25 cellular contexts compared by ENCODE assay signal in the genomic region with DNA sequence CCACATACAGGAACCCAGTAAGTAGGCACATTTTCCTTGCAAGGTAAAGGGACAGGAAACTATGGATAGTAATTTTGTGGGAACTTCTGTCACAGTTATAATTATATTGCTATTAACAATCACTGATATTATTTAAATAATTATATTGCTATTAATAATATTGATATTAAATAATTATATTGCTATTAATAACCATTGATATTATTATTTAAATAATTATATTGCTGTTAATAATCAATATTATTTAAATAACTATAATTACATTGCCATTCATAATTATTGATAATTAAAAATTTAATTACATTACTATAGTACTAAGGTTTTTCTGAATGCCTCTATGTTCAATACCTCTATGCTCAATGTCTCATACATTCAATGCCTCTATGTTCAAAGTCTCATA.
DNase-seq lines count a peak whose midpoint lies in the region; ATAC-seq, FAIRE-seq and TF ChIP-seq lines count a peak whose summit lies in the region.
"Had no signal": no experiment of that assay in that cellular context is flagged by ENCODE, and none has a peak within 500 bp of the region (broad histone marks: within the 10 kb centered on the region; RNA-seq: fewer than 3 reads in every experiment).

No MANE protein-coding gene starts in this region.

- no peak overlapping the region for H3K4me3 ChIP-seq in small intestine (ENCODE audit: low read depth in 1 of 2, low read length in 2 of 2)
- H3K4me3 ChIP-seq in naive thymus-derived CD4-positive, alpha-beta T cell (ENCODE audit: low read length) = no peak overlapping the region
- H3K4me3 ChIP-seq: A549; BLaER1 treated with 17β-estradiol and CSF1 and Interleukin-3, amounts not matched to agents 10 nM and 100 nM; GM23248 had no signal

- intact Hi-C loops in naive thymus-derived CD4-positive, alpha-beta T cell (cut with micrococcal nuclease) = no loop called here

- no peaks in the 10 kb centered on the region for H3K27me3 Mint-ChIP-seq in WTC11 (ENCODE audit: low read depth)
- peaks cover 5 to 31% (median 19%) of the 10 kb centered on the region in 5 donors for H3K27me3 Mint-ChIP-seq in naive thymus-derived CD4-positive, alpha-beta T cell

- no peak overlapping the region for H3K4me3 Mint-ChIP-seq in WTC11
- no peak overlapping the region for H3K4me3 Mint-ChIP-seq in naive thymus-derived CD4-positive, alpha-beta T cell
- H3K4me3 Mint-ChIP-seq: CD14-positive monocyte; CD4-positive, alpha-beta T cell; CD8-positive, alpha-beta memory T cell had no signal

- POLR2A ChIA-PET in WTC11 (lab: Charles Lee) = no interaction called here
- POLR2A ChIA-PET in naive thymus-derived CD4-positive, alpha-beta T cell (lab: Charles Lee) = no interaction called here

- no peak for DNase-seq in WTC11 (ENCODE audit: low spot score)
- no peak for DNase-seq in frontal cortex (ENCODE audit: low spot score in 2 of 2)
- no peak for DNase-seq in small intestine
- no peak for DNase-seq in stimulated activated CD8-positive, alpha-beta memory T cell treated with anti-CD3 and anti-CD28 coated beads, Interleukin-4, amount 100 ng/mL, for 48 hours
- no peak for DNase-seq in naive thymus-derived CD4-positive, alpha-beta T cell
- DNase-seq: ACHN; AML-193; BE2C; CD4-positive, alpha-beta T cell; CD8-positive, alpha-beta memory T cell; DMS53; DMS79 treated with DMSO at 0.1 percent for 48 hours; GM23248; H7; HCEC 1CT had no signal

- no peaks in the 10 kb centered on the region for H3K27me3 ChIP-seq in small intestine (ENCODE audit: control insufficient read depth in 2 of 2, insufficient read depth in 2 of 2, low read length in 2 of 2)
- no peaks in the 10 kb centered on the region for H3K27me3 ChIP-seq in naive thymus-derived CD4-positive, alpha-beta T cell (ENCODE audit: control insufficient read depth in 2 of 2, insufficient read depth in 2 of 2, low read length in 2 of 2)
- H3K27me3 ChIP-seq: BE2C; BLaER1 treated with 17β-estradiol and CSF1 and Interleukin-3, amounts not matched to agents 10 nM and 100 nM had no signal

- no peaks in the 10 kb centered on the region for H3K4me1 ChIP-seq in small intestine (ENCODE audit: control insufficient read depth in 2 of 2, insufficient read depth in 1 of 2, low read depth in 1 of 2, low read length in 1 of 2)
- H3K4me1 ChIP-seq in naive thymus-derived CD4-positive, alpha-beta T cell (ENCODE audit: control insufficient read depth in 2 of 2, insufficient read depth in 2 of 2, low read length in 2 of 2) = no peaks in the 10 kb centered on the region
- H3K4me1 ChIP-seq: BE2C had no signal

- H3K4me1 Mint-ChIP-seq in WTC11 = peaks cover 6% of the 10 kb centered on the region
- H3K4me1 Mint-ChIP-seq in naive thymus-derived CD4-positive, alpha-beta T cell = peaks cover 0 to 6% (median 0%) of the 10 kb centered on the region in 7 donors

- no peak overlapping the region for H3K27ac ChIP-seq in small intestine (ENCODE audit: low read depth in 1 of 2, low read length in 1 of 2)
- H3K27ac ChIP-seq in naive thymus-derived CD4-positive, alpha-beta T cell (ENCODE audit: low read depth, low read length) = no peak overlapping the region
- H3K27ac ChIP-seq: 22Rv1; A549; BLaER1 treated with 17β-estradiol and CSF1 and Interleukin-3, amounts not matched to agents 10 nM and 100 nM; GM23248 had no signal

- TF ChIP-seq CTCF in WTC11 (IDR thresholded peaks at IDR 0.05) = no peak

- no peaks in the 10 kb centered on the region for H3K36me3 Mint-ChIP-seq in WTC11
- H3K36me3 Mint-ChIP-seq in naive thymus-derived CD4-positive, alpha-beta T cell = no peaks in the 10 kb centered on the region
- H3K36me3 Mint-ChIP-seq: CD14-positive monocyte; CD8-positive, alpha-beta memory T cell had no signal

- no peaks in the 10 kb centered on the region for H3K36me3 ChIP-seq in small intestine (ENCODE audit: control insufficient read depth in 2 of 2, insufficient read depth in 2 of 2, low read length in 2 of 2)
- H3K36me3 ChIP-seq in naive thymus-derived CD4-positive, alpha-beta T cell (ENCODE audit: control insufficient read depth in 2 of 3, insufficient read depth in 3 of 3, low read length in 3 of 3) = no peaks in the 10 kb centered on the region
- H3K36me3 ChIP-seq: BE2C; BLaER1 treated with 17β-estradiol and CSF1 and Interleukin-3, amounts not matched to agents 10 nM and 100 nM had no signal

- peak; percentile 80 for FAIRE-seq in A204.1 (lab: Jason Lieb, UNC)
- peak; percentile 86 for FAIRE-seq in frontal cortex (lab: Jason Lieb, UNC)
- FAIRE-seq in small intestine (lab: Jason Lieb, UNC) = peak; percentile 84
- FAIRE-seq: A549, D721Med, GM12892, GM19239, H1 had no signal

- ATAC-seq in WTC11 = no peak
- no peak for ATAC-seq in HG02678 (IDR thresholded peaks at IDR 0.05; ENCODE audit: unreplicated experiment)
- ATAC-seq in naive thymus-derived CD4-positive, alpha-beta T cell = no peak
- ATAC-seq: A549 had no signal

- H3K9me3 ChIP-seq in small intestine (ENCODE audit: control insufficient read depth, low read depth) = no peaks in the 10 kb centered on the region
- H3K9me3 ChIP-seq in naive thymus-derived CD4-positive, alpha-beta T cell (ENCODE audit: control insufficient read depth in 2 of 3, low read length in 3 of 3) = no peaks in the 10 kb centered on the region
- H3K9me3 ChIP-seq: A549; BE2C; BLaER1 treated with 17β-estradiol and CSF1 and Interleukin-3, amounts not matched to agents 10 nM and 100 nM had no signal

- CTCF ChIA-PET in WTC11 (lab: Charles Lee) = no interaction called here
- CTCF ChIA-PET in naive thymus-derived CD4-positive, alpha-beta T cell (lab: Charles Lee) = no interaction called here

- H3K27ac Mint-ChIP-seq in WTC11 = no peak overlapping the region
- no peak overlapping the region for H3K27ac Mint-ChIP-seq in naive thymus-derived CD4-positive, alpha-beta T cell
- H3K27ac Mint-ChIP-seq: CD14-positive monocyte; CD4-positive, alpha-beta T cell; CD8-positive, alpha-beta memory T cell had no signal

- H3K9me3 Mint-ChIP-seq in WTC11 = no peaks in the 10 kb centered on the region
- no peaks in the 10 kb centered on the region for H3K9me3 Mint-ChIP-seq in naive thymus-derived CD4-positive, alpha-beta T cell
- H3K9me3 Mint-ChIP-seq: CD14-positive monocyte; CD4-positive, alpha-beta T cell; CD8-positive, alpha-beta memory T cell had no signal

TF ChIP-seq in WTC11, 78 proteins besides CTCF, POLR2A, EP300 and RAD21:
- no peak for TF ChIP-seq RORB (CRISPR knock-in tag; IDR thresholded peaks at IDR 0.05)
- TF ChIP-seq IRF2 (CRISPR knock-in tag; IDR thresholded peaks at IDR 0.05; ENCODE audit: borderline replicate concordance, low read depth) = no peak
- TF ChIP-seq, protein P1, sequence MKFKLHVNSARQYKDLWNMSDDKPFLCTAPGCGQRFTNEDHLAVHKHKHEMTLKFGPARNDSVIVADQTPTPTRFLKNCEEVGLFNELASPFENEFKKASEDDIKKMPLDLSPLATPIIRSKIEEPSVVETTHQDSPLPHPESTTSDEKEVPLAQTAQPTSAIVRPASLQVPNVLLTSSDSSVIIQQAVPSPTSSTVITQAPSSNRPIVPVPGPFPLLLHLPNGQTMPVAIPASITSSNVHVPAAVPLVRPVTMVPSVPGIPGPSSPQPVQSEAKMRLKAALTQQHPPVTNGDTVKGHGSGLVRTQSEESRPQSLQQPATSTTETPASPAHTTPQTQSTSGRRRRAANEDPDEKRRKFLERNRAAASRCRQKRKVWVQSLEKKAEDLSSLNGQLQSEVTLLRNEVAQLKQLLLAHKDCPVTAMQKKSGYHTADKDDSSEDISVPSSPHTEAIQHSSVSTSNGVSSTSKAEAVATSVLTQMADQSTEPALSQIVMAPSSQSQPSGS (CRISPR knock-in tag; IDR thresholded peaks at IDR 0.05; ENCODE audit: borderline replicate concordance, low read depth) = no peak
- peak; percentile 97 for TF ChIP-seq HMGA2 (CRISPR knock-in tag; IDR thresholded peaks at IDR 0.05)
- TF ChIP-seq, protein P2, sequence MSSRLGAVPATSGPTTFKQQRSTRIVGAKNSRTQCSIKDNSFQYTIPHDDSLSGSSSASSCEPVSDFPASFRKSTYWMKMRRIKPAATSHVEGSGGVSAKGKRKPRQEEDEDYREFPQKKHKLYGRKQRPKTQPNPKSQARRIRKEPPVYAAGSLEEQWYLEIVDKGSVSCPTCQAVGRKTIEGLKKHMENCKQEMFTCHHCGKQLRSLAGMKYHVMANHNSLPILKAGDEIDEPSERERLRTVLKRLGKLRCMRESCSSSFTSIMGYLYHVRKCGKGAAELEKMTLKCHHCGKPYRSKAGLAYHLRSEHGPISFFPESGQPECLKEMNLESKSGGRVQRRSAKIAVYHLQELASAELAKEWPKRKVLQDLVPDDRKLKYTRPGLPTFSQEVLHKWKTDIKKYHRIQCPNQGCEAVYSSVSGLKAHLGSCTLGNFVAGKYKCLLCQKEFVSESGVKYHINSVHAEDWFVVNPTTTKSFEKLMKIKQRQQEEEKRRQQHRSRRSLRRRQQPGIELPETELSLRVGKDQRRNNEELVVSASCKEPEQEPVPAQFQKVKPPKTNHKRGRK (CRISPR knock-in tag; IDR thresholded peaks at IDR 0.05; ENCODE audit: borderline replicate concordance) = no peak
- no peak for TF ChIP-seq JAZF1 (CRISPR knock-in tag; IDR thresholded peaks at IDR 0.05)
- TF ChIP-seq NR2C2 (CRISPR knock-in tag; IDR thresholded peaks at IDR 0.05) = no peak
